Comparison of ENCODE assay signal across 8 cellular contexts in the genomic region with DNA sequence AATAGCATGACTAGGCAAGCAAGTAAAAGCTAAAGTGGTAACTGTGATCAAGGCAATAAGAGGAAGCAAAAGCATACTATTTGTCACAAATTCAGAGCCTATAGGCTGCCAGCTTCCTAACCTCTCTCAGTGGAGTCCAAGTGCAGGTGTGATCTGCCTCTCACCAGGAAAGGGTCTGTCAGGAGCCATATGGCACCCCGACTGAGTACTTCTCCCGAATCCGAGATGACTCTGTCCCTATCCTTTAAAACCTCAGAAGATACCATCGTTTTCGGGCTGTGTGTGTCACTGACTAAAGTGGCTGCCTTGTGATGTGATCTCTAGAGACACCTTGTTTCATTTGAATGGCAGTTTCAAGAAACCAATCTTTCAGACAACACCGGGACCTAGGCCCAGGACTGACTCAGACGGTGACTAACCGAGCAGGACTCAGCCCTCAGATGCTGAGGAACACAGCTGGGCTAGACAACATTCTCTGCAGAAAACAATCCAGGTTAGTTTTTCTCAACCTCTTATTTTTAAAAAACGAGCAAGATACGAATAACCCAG.
A peak's percentile ranks its signal among the peaks of the same experiment; 100 is the strongest.
DNase-seq lines count a peak whose midpoint lies in the region; ATAC-seq, FAIRE-seq and TF ChIP-seq lines count a peak whose summit lies in the region.

No MANE protein-coding gene starts in this region.

- H3K4me3 ChIP-seq in OCI-LY1 (ENCODE audit: low read depth, low read length, poor library complexity, severe bottlenecking) = peak overlapping the region; percentile 47
- peak overlapping the region; percentile 61 for H3K4me3 ChIP-seq in GM12878
- no peak overlapping the region for H3K4me3 ChIP-seq in muscle layer of duodenum (ENCODE audit: low read depth in 1 of 2, low read length in 2 of 2)

- H2AFZ ChIP-seq in OCI-LY1 (ENCODE audit: low read length) (no peak overlapping the region), GM12878 (ENCODE audit: control insufficient read depth, low read depth, low read length) (no peak overlapping the region)

- RAD21 ChIA-PET in GM12878 (lab: Charles Lee; ENCODE audit: unreplicated experiment) = interaction anchor here (0.6 to 2.6 kb wide), 31 partner anchors 12 to 186 kb away, joined by 3 to 54 read pairs (median 5); partner anchors contain the start of genes HIC1 and TSR1

- POLR2A ChIA-PET in GM12878 (lab: Charles Lee) = interaction anchor here (0.5 to 2.6 kb wide), 17 partner anchors 11 to 184 kb away, joined by 3 to 21 read pairs (median 5); partner anchors contain the start of gene HIC1

- ATAC-seq in GM12878 = peak; percentile 84
- ATAC-seq in natural killer cell = no peak

- H3K9me3 Mint-ChIP-seq in natural killer cell = no peaks in the 10 kb centered on the region

- in situ Hi-C loops in GM13977 (cut with MboI; ENCODE audit: low pct_unique_long_range_greater_than_20kb, low sequenced_read_pairs, unreplicated experiment) (loop anchor here (10.0 kb wide), 2 partner anchors 145 to 175 kb away; no protein-coding TSS in a partner anchor), GM12878 (cut with MboI) (loop anchor here (10.0 kb wide), 1 partner anchor 175 kb away; no protein-coding TSS in a partner anchor)

- H3K36me3 ChIP-seq in OCI-LY1 (ENCODE audit: insufficient read depth, low read length) (peaks cover 7% of the 10 kb centered on the region; the same call in 1 of the 2 replicates), GM12878 (ENCODE audit: control insufficient read depth in 2 of 2, insufficient read depth in 2 of 2, low read length in 1 of 2) (peaks cover 5 to 19% of the 10 kb centered on the region in 2 experiments), muscle layer of duodenum (ENCODE audit: control insufficient read depth in 1 of 2, insufficient read depth in 2 of 2, low read length in 2 of 2) (peaks cover 0 to 22% of the 10 kb centered on the region in 2 donors)

- peaks cover 17% of the 10 kb centered on the region for H3K36me3 Mint-ChIP-seq in natural killer cell

- no peaks in the 10 kb centered on the region for H3K27me3 ChIP-seq in OCI-LY1 (ENCODE audit: insufficient read depth, low read length)
- H3K27me3 ChIP-seq in GM12878 (replicated peaks in 1 of 2; ENCODE audit: control insufficient read depth in 2 of 2, insufficient read depth in 2 of 2, low read length in 1 of 2) = no peaks in the 10 kb centered on the region
- H3K27me3 ChIP-seq in muscle layer of duodenum (ENCODE audit: low read depth, low read length) = no peaks in the 10 kb centered on the region

- H4K20me1 ChIP-seq in OCI-LY1 (ENCODE audit: insufficient read depth, low read length) = no peaks in the 10 kb centered on the region
- no peaks in the 10 kb centered on the region for H4K20me1 ChIP-seq in GM12878 (ENCODE audit: control insufficient read depth, insufficient read depth)

- peaks cover 10% of the 10 kb centered on the region for H3F3A ChIP-seq in OCI-LY1 (ENCODE audit: insufficient read depth, low read length)

- no peaks in the 10 kb centered on the region for H3K27me3 Mint-ChIP-seq in natural killer cell (ENCODE audit: low read depth in 2 of 2)

- no TSS peak for BruUV-seq in GM12878 (replicated peaks; lab: Mats Ljungman, UMichigan)

- WGBS in GM12878 (ENCODE audit: insufficient coverage, insufficient replicate concordance, low lambda C conversion rate, missing lambda C conversion rate) = under 1% methylated on average over 10 of the region's 10 CpGs

- intact Hi-C loops in GM12878 (cut with micrococcal nuclease; ENCODE audit: unreplicated experiment) = loop anchor here (5.0 kb wide), 2 partner anchors 48 to 168 kb away; no protein-coding TSS in a partner anchor
- intact Hi-C loops in natural killer cell (cut with micrococcal nuclease) = no loop called here

- FAIRE-seq in H54 (lab: Jason Lieb, UNC) (peak; percentile 88), GM12878 (lab: Jason Lieb, UNC) (peak; percentile 88)

- SMC1A ChIA-PET in GM12878 (lab: Charles Lee; ENCODE audit: uncharacterized antibody, unreplicated experiment) = interaction anchor here (0.6 to 2.5 kb wide), 36 partner anchors 10 to 191 kb away, joined by 3 to 30 read pairs (median 5); partner anchors contain the start of gene HIC1

- peaks cover 0 to 10% of the 10 kb centered on the region in 2 donors for H3K4me1 Mint-ChIP-seq in natural killer cell

- TF ChIP-seq RAD21 in GM12878 (IDR thresholded peaks at IDR 0.05; ENCODE audit: insufficient read depth, low read depth, low read length) = no peak

- H3K79me2 ChIP-seq in OCI-LY1 (ENCODE audit: insufficient read depth, low read length) (no peaks in the 10 kb centered on the region), GM12878 (ENCODE audit: control insufficient read depth, insufficient read depth, low read length) (peaks cover 35% of the 10 kb centered on the region)

- peaks cover 56% of the 10 kb centered on the region for H3K4me1 ChIP-seq in OCI-LY1 (ENCODE audit: insufficient read depth, low read length, severe bottlenecking)
- H3K4me1 ChIP-seq in GM12878 (ENCODE audit: control insufficient read depth, insufficient read depth, low read length) = peaks cover 56% of the 10 kb centered on the region
- H3K4me1 ChIP-seq in muscle layer of duodenum (ENCODE audit: control insufficient read depth in 1 of 2, insufficient read depth in 2 of 2, low read length in 2 of 2) = peaks cover 8 to 22% of the 10 kb centered on the region in 2 donors

- H3K27ac ChIP-seq in OCI-LY1 (ENCODE audit: low read depth, low read length, poor library complexity, severe bottlenecking) = peak overlapping the region; percentile 94
- peak overlapping the region; percentile 99 for H3K27ac ChIP-seq in GM12878 (ENCODE audit: control insufficient read depth, insufficient read depth)
- H3K27ac ChIP-seq in muscle layer of duodenum (ENCODE audit: low read length) = peak overlapping the region; percentile 74

- no peak overlapping the region for H3K4me3 Mint-ChIP-seq in natural killer cell

- TF ChIP-seq CTCF in GM13977 (IDR thresholded peaks at IDR 0.05; ENCODE audit: extremely low read depth, insufficient read depth, missing control alignments) = no peak
- no peak for TF ChIP-seq CTCF in OCI-LY1 (IDR thresholded peaks at IDR 0.05; ENCODE audit: low read length)
- no peak for TF ChIP-seq CTCF in GM12878 (IDR thresholded peaks at IDR 0.05 in 2 of 3, conservative IDR thresholded peaks at IDR 0.05 in 1 of 3; ENCODE audit: control insufficient read depth in 2 of 3, extremely low read depth in 1 of 3, insufficient read depth in 1 of 3, low read depth in 3 of 3, low read length in 3 of 3)
- no peak for TF ChIP-seq CTCF in natural killer cell (IDR thresholded peaks at IDR 0.05)

- H3K4me2 ChIP-seq in OCI-LY1 (ENCODE audit: low read length) (peak overlapping the region; percentile 67), GM12878 (ENCODE audit: control insufficient read depth, insufficient read depth) (peak overlapping the region; percentile 95)

- peak; percentile 69 for DNase-seq in GM13977 (ENCODE audit: low spot score)
- peak; percentile 78 for DNase-seq in H54 (ENCODE audit: insufficient read length, low spot score)
- peak; percentile 85 for DNase-seq in GM12878 (ENCODE audit: low read depth, low spot score)
- no peak for DNase-seq in natural killer cell
- no peak for DNase-seq in iPS-NIHi11 (ENCODE audit: low spot score)
- no peak for DNase-seq in NCI-H446 treated with DMSO at 0.1 percent for 48 hours (lab: John Stamatoyannopoulos, UW)

- H3K9ac ChIP-seq in OCI-LY1 (ENCODE audit: low read length) (peak overlapping the region; percentile 50), GM12878 (ENCODE audit: control insufficient read depth, insufficient read depth, low read length) (peak overlapping the region; percentile 91)

- peak in 1 of 2 experiments; percentile 37; a peak in 1 of 4 replicates for TF ChIP-seq EP300 in GM12878 (IDR thresholded peaks at IDR 0.05; ENCODE audit: borderline replicate concordance in 1 of 2, control insufficient read depth in 1 of 2, low read depth in 2 of 2, low read length in 2 of 2)

- CTCF ChIA-PET in GM12878 (lab: Yijun Ruan, JAX) = interaction anchor here (0.7 to 2.6 kb wide), 28 partner anchors 9 to 186 kb away, joined by 3 to 25 read pairs (median 4); partner anchors contain the start of gene HIC1

- H3K9me3 ChIP-seq in OCI-LY1 (ENCODE audit: low read length) = no peaks in the 10 kb centered on the region
- H3K9me3 ChIP-seq in GM12878 (replicated peaks; ENCODE audit: control insufficient read depth, insufficient read depth, low read length) = no peaks in the 10 kb centered on the region
- H3K9me3 ChIP-seq in muscle layer of duodenum (ENCODE audit: control insufficient read depth in 1 of 2, low read length in 2 of 2) = no peaks in the 10 kb centered on the region

- TF ChIP-seq POLR2A in H54 (IDR thresholded peaks at IDR 0.05; ENCODE audit: low read depth, low read length) (no peak), GM12878 (IDR thresholded peaks at IDR 0.05; ENCODE audit: low read depth, low read length) (peak; percentile 72)

- H3K9me2 ChIP-seq in OCI-LY1 (ENCODE audit: low read depth, low read length) = no peaks in the 10 kb centered on the region

- no peak overlapping the region for H3K27ac Mint-ChIP-seq in natural killer cell

TF ChIP-seq in GM12878, 131 proteins besides CTCF, POLR2A, EP300 and RAD21 (continues in another document):
- no peak for TF ChIP-seq BCL3 (IDR thresholded peaks at IDR 0.05; ENCODE audit: borderline replicate concordance, insufficient read depth, low read depth, low read length, poor library complexity, severe bottlenecking)
- TF ChIP-seq ZZZ3 (IDR thresholded peaks at IDR 0.05; ENCODE audit: control insufficient read depth, insufficient read length, low read depth) = no peak
- TF ChIP-seq RFX5 (IDR thresholded peaks at IDR 0.05; ENCODE audit: low read depth, low read length) = no peak
- TF ChIP-seq IKZF2 (IDR thresholded peaks at IDR 0.05) = peak; percentile 78
- no peak for TF ChIP-seq TCF7 (IDR thresholded peaks at IDR 0.05; ENCODE audit: borderline replicate concordance)
- TF ChIP-seq MEF2A (IDR thresholded peaks at IDR 0.05; ENCODE audit: insufficient read depth, low read depth, low read length) = no peak
- TF ChIP-seq, protein P1, sequence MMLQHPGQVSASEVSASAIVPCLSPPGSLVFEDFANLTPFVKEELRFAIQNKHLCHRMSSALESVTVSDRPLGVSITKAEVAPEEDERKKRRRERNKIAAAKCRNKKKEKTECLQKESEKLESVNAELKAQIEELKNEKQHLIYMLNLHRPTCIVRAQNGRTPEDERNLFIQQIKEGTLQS (IDR thresholded peaks at IDR 0.05; ENCODE audit: borderline replicate concordance, extremely low read depth, low read depth, low read length) = no peak
- TF ChIP-seq PML (IDR thresholded peaks at IDR 0.05; ENCODE audit: low read length) = peak; percentile 62; the same call in 1 of the 2 replicates

Comparison
In these comparisons a context has a peak if more than half of its experiments do, and no peak if none do; other contexts are left out.
1. DNase-seq: peak in GM13977 (single experiment), H54 (single experiment) and GM12878 (single experiment); none in natural killer cell (single experiment), iPS-NIHi11 (single experiment) and NCI-H446 treated with DMSO at 0.1 percent for 48 hours (single experiment).
2. H3K4me3 ChIP-seq: peak in OCI-LY1 (single experiment) and GM12878 (single experiment); none in muscle layer of duodenum (0 of 2).
3. Peak in every context shown above with its lines, with median percentiles within 50 percentile points of each other: H3K27ac ChIP-seq.